ENCODE assay signal across 1 cellular context in the genomic region with DNA sequence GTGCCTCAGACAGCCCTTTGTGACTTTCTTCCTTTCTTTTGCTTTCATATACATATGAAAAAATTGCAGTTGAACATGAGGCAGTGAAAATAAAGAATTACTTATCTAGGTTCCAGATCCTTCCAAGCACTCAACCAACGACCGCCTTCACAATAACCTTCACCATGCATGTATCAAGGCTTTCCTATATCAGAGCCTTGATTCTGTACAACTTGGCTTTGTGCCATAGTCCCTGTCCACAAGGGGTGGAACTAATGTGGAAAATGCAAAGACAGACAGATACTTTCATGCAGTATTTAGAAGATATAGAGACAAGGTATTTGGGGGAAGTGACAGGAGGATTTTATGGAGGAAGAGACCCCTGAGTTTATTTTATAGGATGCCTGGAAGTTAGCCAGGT.
TF ChIP-seq lines count a peak whose summit lies in the region.

No MANE protein-coding gene starts in this region.

TF ChIP-seq in GM23338, 12 proteins besides CTCF, POLR2A, EP300 and RAD21 (continued from another document):
- TF ChIP-seq, protein P1, sequence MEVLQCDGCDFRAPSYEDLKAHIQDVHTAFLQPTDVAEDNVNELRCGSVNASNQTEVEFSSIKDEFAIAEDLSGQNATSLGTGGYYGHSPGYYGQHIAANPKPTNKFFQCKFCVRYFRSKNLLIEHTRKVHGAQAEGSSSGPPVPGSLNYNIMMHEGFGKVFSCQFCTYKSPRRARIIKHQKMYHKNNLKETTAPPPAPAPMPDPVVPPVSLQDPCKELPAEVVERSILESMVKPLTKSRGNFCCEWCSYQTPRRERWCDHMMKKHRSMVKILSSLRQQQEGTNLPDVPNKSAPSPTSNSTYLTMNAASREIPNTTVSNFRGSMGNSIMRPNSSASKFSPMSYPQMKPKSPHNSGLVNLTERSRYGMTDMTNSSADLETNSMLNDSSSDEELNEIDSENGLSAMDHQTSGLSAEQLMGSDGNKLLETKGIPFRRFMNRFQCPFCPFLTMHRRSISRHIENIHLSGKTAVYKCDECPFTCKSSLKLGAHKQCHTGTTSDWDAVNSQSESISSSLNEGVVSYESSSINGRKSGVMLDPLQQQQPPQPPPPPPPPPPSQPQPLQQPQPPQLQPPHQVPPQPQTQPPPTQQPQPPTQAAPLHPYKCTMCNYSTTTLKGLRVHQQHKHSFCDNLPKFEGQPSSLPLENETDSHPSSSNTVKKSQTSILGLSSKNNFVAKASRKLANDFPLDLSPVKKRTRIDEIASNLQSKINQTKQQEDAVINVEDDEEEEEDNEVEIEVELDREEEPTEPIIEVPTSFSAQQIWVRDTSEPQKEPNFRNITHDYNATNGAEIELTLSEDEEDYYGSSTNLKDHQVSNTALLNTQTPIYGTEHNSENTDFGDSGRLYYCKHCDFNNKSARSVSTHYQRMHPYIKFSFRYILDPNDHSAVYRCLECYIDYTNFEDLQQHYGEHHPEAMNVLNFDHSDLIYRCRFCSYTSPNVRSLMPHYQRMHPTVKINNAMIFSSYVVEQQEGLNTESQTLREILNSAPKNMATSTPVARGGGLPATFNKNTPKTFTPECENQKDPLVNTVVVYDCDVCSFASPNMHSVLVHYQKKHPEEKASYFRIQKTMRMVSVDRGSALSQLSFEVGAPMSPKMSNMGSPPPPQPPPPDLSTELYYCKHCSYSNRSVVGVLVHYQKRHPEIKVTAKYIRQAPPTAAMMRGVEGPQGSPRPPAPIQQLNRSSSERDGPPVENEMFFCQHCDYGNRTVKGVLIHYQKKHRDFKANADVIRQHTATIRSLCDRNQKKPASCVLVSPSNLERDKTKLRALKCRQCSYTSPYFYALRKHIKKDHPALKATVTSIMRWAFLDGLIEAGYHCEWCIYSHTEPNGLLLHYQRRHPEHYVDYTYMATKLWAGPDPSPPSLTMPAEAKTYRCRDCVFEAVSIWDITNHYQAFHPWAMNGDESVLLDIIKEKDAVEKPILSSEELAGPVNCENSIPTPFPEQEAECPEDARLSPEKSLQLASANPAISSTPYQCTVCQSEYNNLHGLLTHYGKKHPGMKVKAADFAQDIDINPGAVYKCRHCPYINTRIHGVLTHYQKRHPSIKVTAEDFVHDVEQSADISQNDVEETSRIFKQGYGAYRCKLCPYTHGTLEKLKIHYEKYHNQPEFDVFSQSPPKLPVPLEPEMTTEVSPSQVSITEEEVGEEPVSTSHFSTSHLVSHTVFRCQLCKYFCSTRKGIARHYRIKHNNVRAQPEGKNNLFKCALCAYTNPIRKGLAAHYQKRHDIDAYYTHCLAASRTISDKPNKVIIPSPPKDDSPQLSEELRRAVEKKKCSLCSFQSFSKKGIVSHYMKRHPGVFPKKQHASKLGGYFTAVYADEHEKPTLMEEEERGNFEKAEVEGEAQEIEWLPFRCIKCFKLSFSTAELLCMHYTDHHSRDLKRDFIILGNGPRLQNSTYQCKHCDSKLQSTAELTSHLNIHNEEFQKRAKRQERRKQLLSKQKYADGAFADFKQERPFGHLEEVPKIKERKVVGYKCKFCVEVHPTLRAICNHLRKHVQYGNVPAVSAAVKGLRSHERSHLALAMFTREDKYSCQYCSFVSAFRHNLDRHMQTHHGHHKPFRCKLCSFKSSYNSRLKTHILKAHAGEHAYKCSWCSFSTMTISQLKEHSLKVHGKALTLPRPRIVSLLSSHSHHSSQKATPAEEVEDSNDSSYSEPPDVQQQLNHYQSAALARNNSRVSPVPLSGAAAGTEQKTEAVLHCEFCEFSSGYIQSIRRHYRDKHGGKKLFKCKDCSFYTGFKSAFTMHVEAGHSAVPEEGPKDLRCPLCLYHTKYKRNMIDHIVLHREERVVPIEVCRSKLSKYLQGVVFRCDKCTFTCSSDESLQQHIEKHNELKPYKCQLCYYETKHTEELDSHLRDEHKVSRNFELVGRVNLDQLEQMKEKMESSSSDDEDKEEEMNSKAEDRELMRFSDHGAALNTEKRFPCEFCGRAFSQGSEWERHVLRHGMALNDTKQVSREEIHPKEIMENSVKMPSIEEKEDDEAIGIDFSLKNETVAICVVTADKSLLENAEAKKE (CRISPR knock-in tag; IDR thresholded peaks at IDR 0.05), result no peak
- TF ChIP-seq, protein P2, sequence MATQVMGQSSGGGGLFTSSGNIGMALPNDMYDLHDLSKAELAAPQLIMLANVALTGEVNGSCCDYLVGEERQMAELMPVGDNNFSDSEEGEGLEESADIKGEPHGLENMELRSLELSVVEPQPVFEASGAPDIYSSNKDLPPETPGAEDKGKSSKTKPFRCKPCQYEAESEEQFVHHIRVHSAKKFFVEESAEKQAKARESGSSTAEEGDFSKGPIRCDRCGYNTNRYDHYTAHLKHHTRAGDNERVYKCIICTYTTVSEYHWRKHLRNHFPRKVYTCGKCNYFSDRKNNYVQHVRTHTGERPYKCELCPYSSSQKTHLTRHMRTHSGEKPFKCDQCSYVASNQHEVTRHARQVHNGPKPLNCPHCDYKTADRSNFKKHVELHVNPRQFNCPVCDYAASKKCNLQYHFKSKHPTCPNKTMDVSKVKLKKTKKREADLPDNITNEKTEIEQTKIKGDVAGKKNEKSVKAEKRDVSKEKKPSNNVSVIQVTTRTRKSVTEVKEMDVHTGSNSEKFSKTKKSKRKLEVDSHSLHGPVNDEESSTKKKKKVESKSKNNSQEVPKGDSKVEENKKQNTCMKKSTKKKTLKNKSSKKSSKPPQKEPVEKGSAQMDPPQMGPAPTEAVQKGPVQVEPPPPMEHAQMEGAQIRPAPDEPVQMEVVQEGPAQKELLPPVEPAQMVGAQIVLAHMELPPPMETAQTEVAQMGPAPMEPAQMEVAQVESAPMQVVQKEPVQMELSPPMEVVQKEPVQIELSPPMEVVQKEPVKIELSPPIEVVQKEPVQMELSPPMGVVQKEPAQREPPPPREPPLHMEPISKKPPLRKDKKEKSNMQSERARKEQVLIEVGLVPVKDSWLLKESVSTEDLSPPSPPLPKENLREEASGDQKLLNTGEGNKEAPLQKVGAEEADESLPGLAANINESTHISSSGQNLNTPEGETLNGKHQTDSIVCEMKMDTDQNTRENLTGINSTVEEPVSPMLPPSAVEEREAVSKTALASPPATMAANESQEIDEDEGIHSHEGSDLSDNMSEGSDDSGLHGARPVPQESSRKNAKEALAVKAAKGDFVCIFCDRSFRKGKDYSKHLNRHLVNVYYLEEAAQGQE (IDR thresholded peaks at IDR 0.05; ENCODE audit: unreplicated experiment), result no peak
- no peak for TF ChIP-seq CREB1 (CRISPR knock-in tag; IDR thresholded peaks at IDR 0.05; ENCODE audit: low read depth)
- no peak for TF ChIP-seq ETS1 (IDR thresholded peaks at IDR 0.05)
